In genomic region chr3:196941846-196942225, GRCh38 we compare ENCODE assay signal across 8 cellular contexts. TPM values are rescaled to one million over a fixed set of nuclear protein-coding genes. Genes with fewer than 3 reads are reported as not detected.
DNase-seq lines count a peak whose midpoint lies in the region; ATAC-seq lines count a peak whose summit lies in the region.

No MANE protein-coding gene starts in this region.

- DNase-seq in COLO829 (ENCODE audit: low spot score), result peak; percentile 43
- DNase-seq in HT1080 (ENCODE audit: low read depth), result peak; percentile 24
- peak; percentile 47 to 55 (median 53) for DNase-seq in stimulated activated CD4-positive, alpha-beta T cell treated with anti-CD3 and anti-CD28 coated beads, Interleukin-12 subunit alpha, Interleukin-12 subunit beta, amount 100 ng/mL, for 48 hours (ENCODE audit: low read depth in 2 of 3, low spot score in 1 of 3)
- no peak for DNase-seq in GM19240 (ENCODE audit: insufficient read length, low spot score)

- H3K4me1 ChIP-seq in iPS-20b (ENCODE audit: insufficient read depth, low read length), result 0 out of 2 replicates have a peak, but pooled peaks cover 2% of the 10 kb centered on the region

- no peaks in the 10 kb centered on the region for H3K27me3 ChIP-seq in iPS-20b (ENCODE audit: insufficient read depth, low read length)

- peaks cover 30% of the 10 kb centered on the region for H3K36me3 ChIP-seq in iPS-20b (ENCODE audit: insufficient read depth, low read depth, low read length)

- H3K27ac Mint-ChIP-seq in T-helper 1 cell treated with Interleukin-12 subunit alpha and Interleukin-12 subunit beta and Interleukin-4 antibody, amounts not matched to agents 30 μg/mL and 1 μg/mL, for 36 hours, result peak overlapping the region; percentile 98

- peaks cover 45% of the 10 kb centered on the region for H3K4me1 Mint-ChIP-seq in T-helper 1 cell treated with Interleukin-12 subunit alpha and Interleukin-12 subunit beta and Interleukin-4 antibody, amounts not matched to agents 30 μg/mL and 1 μg/mL, for 36 hours (ENCODE audit: low read depth)

- H3K4me3 Mint-ChIP-seq in T-helper 1 cell treated with Interleukin-12 subunit alpha and Interleukin-12 subunit beta and Interleukin-4 antibody, amounts not matched to agents 30 μg/mL and 1 μg/mL, for 36 hours, result peak overlapping the region; percentile 96

- H3K36me3 Mint-ChIP-seq in T-helper 1 cell treated with Interleukin-12 subunit alpha and Interleukin-12 subunit beta and Interleukin-4 antibody, amounts not matched to agents 30 μg/mL and 1 μg/mL, for 36 hours (ENCODE audit: low read depth), result peaks cover 32% of the 10 kb centered on the region

- H3K9me3 Mint-ChIP-seq in T-helper 1 cell treated with Interleukin-12 subunit alpha and Interleukin-12 subunit beta and Interleukin-4 antibody, amounts not matched to agents 30 μg/mL and 1 μg/mL, for 36 hours, result no peaks in the 10 kb centered on the region

- H3K27ac ChIP-seq in angular gyrus (ENCODE audit: low read depth, low read length) (peak overlapping the region; percentile 78), iPS-20b (ENCODE audit: low read length) (peak overlapping the region; percentile 84)

- H3K4me3 ChIP-seq in iPS-20b (ENCODE audit: low read length), result peak overlapping the region; percentile 97

- peak; percentile 19 for ATAC-seq in GM21360 (IDR thresholded peaks at IDR 0.05; ENCODE audit: unreplicated experiment)

- no peaks in the 10 kb centered on the region for H3K27me3 Mint-ChIP-seq in T-helper 1 cell treated with Interleukin-12 subunit alpha and Interleukin-12 subunit beta and Interleukin-4 antibody, amounts not matched to agents 30 μg/mL and 1 μg/mL, for 36 hours (ENCODE audit: low read depth)

- H3K9ac ChIP-seq in iPS-20b (ENCODE audit: low read depth, low read length), result peak overlapping the region; percentile 96

- no peaks in the 10 kb centered on the region for H3K9me3 ChIP-seq in iPS-20b (ENCODE audit: insufficient read depth, low read depth, low read length)

RNA-seq across cellular contexts. Expression of gene NCBP2, which starts 0.5 kb away (rescaled TPM):
- 118 and 133 TPM in 2 replicates for total RNA-seq in HT1080 (2014; rRNA removed; shearing (Covaris generic))
- polyA plus RNA-seq in HT1080 (2015; cell fraction: cytosol; rRNA removed), result 193 and 212 TPM in 2 replicates
- polyA plus RNA-seq in HT1080 (2015; cell fraction: nucleus; rRNA removed), result 143 and 146 TPM in 2 replicates

RNA-seq across cellular contexts. Expression of gene PIGZ, which starts 26.8 kb away (rescaled TPM):
- 0.67 and 0.98 TPM in 2 replicates for total RNA-seq in HT1080 (2014; rRNA removed; shearing (Covaris generic))
- 3.3 and 5.5 TPM in 2 replicates for polyA plus RNA-seq in HT1080 (2015; cell fraction: cytosol; rRNA removed)
- polyA plus RNA-seq in HT1080 (2015; cell fraction: nucleus; rRNA removed), result 9.7 and 13.8 TPM in 2 replicates
